In the genomic region with DNA sequence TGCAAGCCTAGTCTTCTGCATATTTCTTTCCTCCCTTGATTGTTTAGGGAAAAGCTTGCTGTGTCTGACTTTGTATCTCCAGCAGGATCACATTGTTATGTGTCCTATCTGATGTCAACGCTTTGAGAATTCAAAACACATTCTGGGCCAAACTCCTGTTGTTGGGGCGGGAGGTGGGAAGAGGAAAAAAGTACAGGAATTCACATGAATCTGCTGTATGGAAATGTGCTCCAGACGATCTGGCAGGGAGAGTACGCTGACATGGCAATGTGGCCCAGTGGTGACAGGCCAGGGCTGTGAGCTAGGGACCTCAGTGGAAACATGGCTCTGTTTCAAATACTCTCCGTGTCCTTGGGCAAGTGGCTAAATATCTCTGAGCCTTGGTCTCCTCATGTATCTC, we compare ENCODE assay signal across 12 cellular contexts.
A peak's percentile ranks its signal among the peaks of the same experiment; 100 is the strongest.
DNase-seq lines count a peak whose midpoint lies in the region; ATAC-seq and TF ChIP-seq lines count a peak whose summit lies in the region.
"Had no signal": no experiment of that assay in that cellular context is flagged by ENCODE, and none has a peak within 500 bp of the region (broad histone marks: within the 10 kb centered on the region; RNA-seq: fewer than 3 reads in every experiment).

No MANE protein-coding gene starts in this region.

- no peak overlapping the region for H2BK15ac ChIP-seq in mesendoderm (replicated peaks; ENCODE audit: low read depth)

- H2AK5ac ChIP-seq in mesendoderm (ENCODE audit: low read length): no peak overlapping the region

- TF ChIP-seq CTCF in heart left ventricle (IDR thresholded peaks at IDR 0.05) (no peak), right atrium auricular region (IDR thresholded peaks at IDR 0.05) (no peak), testis (IDR thresholded peaks at IDR 0.05) (no peak)

- H3K9ac ChIP-seq in mesendoderm (ENCODE audit: low read length): no peak overlapping the region

- H3K27me3 ChIP-seq in heart left ventricle: no peaks in the 10 kb centered on the region
- H3K27me3 ChIP-seq in right atrium auricular region: no peaks in the 10 kb centered on the region
- H3K27me3 ChIP-seq in mesendoderm (ENCODE audit: insufficient read depth, low read length, poor library complexity): no peaks in the 10 kb centered on the region
- H3K27me3 ChIP-seq in testis: no peaks in the 10 kb centered on the region

- H3K4me3 ChIP-seq in heart left ventricle: no peak overlapping the region
- H3K4me3 ChIP-seq in right atrium auricular region: no peak overlapping the region
- H3K4me3 ChIP-seq in mesendoderm (ENCODE audit: low read length): no peak overlapping the region
- H3K4me3 ChIP-seq in testis: no peak overlapping the region

- H3K23ac ChIP-seq in mesendoderm (ENCODE audit: low read length): peak overlapping the region; percentile 49

- H4K8ac ChIP-seq in mesendoderm (ENCODE audit: low read depth, low read length): no peak overlapping the region

- H3K9me3 ChIP-seq in heart left ventricle: no peaks in the 10 kb centered on the region
- no peaks in the 10 kb centered on the region for H3K9me3 ChIP-seq in right atrium auricular region
- H3K9me3 ChIP-seq in testis: no peaks in the 10 kb centered on the region

- H3K36me3 ChIP-seq in heart left ventricle (no peaks in the 10 kb centered on the region), right atrium auricular region (no peaks in the 10 kb centered on the region), mesendoderm (ENCODE audit: control insufficient read depth, insufficient read depth, low read length) (no peaks in the 10 kb centered on the region), testis (ENCODE audit: low read depth, missing control alignments) (no peaks in the 10 kb centered on the region)

- peaks cover 2% of the 10 kb centered on the region for H3K79me1 ChIP-seq in mesendoderm (ENCODE audit: low read length)

- H4K5ac ChIP-seq in mesendoderm (ENCODE audit: low read length): no peak overlapping the region

- H2BK120ac ChIP-seq in mesendoderm (ENCODE audit: low read depth, low read length): no peak overlapping the region

- intact Hi-C loops in heart left ventricle (cut with DNase I) (no loop called here), testis (cut with DNase I; ENCODE audit: low total_unique reads) (no loop called here)

- H3K4ac ChIP-seq in mesendoderm (ENCODE audit: low read depth, low read length): no peak overlapping the region

- 48 to 62% (median 51%) methylated on average over 5 of the region's 5 CpGs for WGBS in heart left ventricle, 4 donors
- WGBS in mesendoderm (ENCODE audit: extremely low coverage, insufficient coverage, low lambda C conversion rate): no CpG with 5 or more reads among the region's 5 CpGs
- WGBS in testis, 2 donors: 58 to 67% methylated on average over 4 to 5 of the region's 5 CpGs

- H3K27ac ChIP-seq in heart left ventricle: peak overlapping the region in 5 of 12 donors; percentile 3 to 68 (median 13)
- H3K27ac ChIP-seq in right atrium auricular region: no peak overlapping the region
- no peak overlapping the region for H3K27ac ChIP-seq in mesendoderm (ENCODE audit: low read depth, low read length)
- no peak overlapping the region for H3K27ac ChIP-seq in testis

- H3K79me2 ChIP-seq in mesendoderm (ENCODE audit: control insufficient read depth, insufficient read depth, low read length): no peaks in the 10 kb centered on the region

- H3K56ac ChIP-seq in mesendoderm (ENCODE audit: low read length): no peak overlapping the region

- no peak overlapping the region for H3K18ac ChIP-seq in mesendoderm (ENCODE audit: low read length)

- TF ChIP-seq POLR2A in heart left ventricle (IDR thresholded peaks at IDR 0.05) (no peak), testis (IDR thresholded peaks at IDR 0.05) (no peak)

- no peak overlapping the region for H3K4me2 ChIP-seq in mesendoderm (ENCODE audit: low read length)

- DNase-seq in heart left ventricle (peak in 3 of 5 donors; percentile 28 to 45 (median 31)), right atrium auricular region (ENCODE audit: low spot score) (no peak), mesendoderm (peak; percentile 33), testis (no peak), cerebellum (ENCODE audit: low spot score) (no peak)
- DNase-seq in effector CD4-positive, alpha-beta T cell: no peak
- DNase-seq: activated CD4-positive, CD25-positive, alpha-beta regulatory T cell treated with anti-CD3 and anti-CD28 coated beads, Interleukin-2, amount 50 U/mL, for 72 hours; Kasumi-1; NCI-H1694; NCI-H510A had no signal

- H3K4me1 ChIP-seq in heart left ventricle: peaks cover 0 to 15% (median 4%) of the 10 kb centered on the region in 12 donors
- no peaks in the 10 kb centered on the region for H3K4me1 ChIP-seq in right atrium auricular region
- peaks cover 5% of the 10 kb centered on the region for H3K4me1 ChIP-seq in mesendoderm (ENCODE audit: control insufficient read depth, low read depth, low read length)
- no peaks in the 10 kb centered on the region for H3K4me1 ChIP-seq in testis

- H2BK5ac ChIP-seq in mesendoderm (ENCODE audit: low read length): no peak overlapping the region

- ATAC-seq in heart left ventricle: peak in 3 of 4 donors; percentile 38 to 96 (median 57)
- ATAC-seq in esophagus mucosa: peak; percentile 20
- no peak for ATAC-seq in HG03135 (IDR thresholded peaks at IDR 0.05; ENCODE audit: unreplicated experiment)

Comparison
In these comparisons a context has a peak if more than half of its experiments do, and no peak if none do; other contexts are left out.
1. DNase-seq: peak in heart left ventricle (3 of 5) and mesendoderm (single experiment); none in right atrium auricular region (single experiment), testis (single experiment), effector CD4-positive, alpha-beta T cell (single experiment) and cerebellum (single experiment).